2 cellular contexts compared by ENCODE assay signal in genomic region chr12:76789335-76790050, GRCh38.
A peak's percentile ranks its signal among the peaks of the same experiment; 100 is the strongest.
TF ChIP-seq lines count a peak whose summit lies in the region.

No MANE protein-coding gene starts in this region.

TF ChIP-seq in HEK293, 187 proteins besides CTCF, POLR2A, EP300 and RAD21:
- no peak for TF ChIP-seq ZNF654 (tag by site-specific recombination; IDR thresholded peaks at IDR 0.05; ENCODE audit: low read depth)
- TF ChIP-seq ZBTB21 (tag by site-specific recombination; IDR thresholded peaks at IDR 0.05), result no peak
- TF ChIP-seq ZNF211 (tag by site-specific recombination; IDR thresholded peaks at IDR 0.05; ENCODE audit: low read depth), result peak; percentile 95
- no peak for TF ChIP-seq ZNF239 (tag by site-specific recombination; IDR thresholded peaks at IDR 0.05)
TF ChIP-seq in HEK293: peak in this region for 1.

TF ChIP-seq in K562, 482 proteins besides CTCF, POLR2A, EP300 and RAD21 (continued from another document):
- TF ChIP-seq GATAD2B (IDR thresholded peaks at IDR 0.05; ENCODE audit: borderline replicate concordance), result no peak
- no peak for TF ChIP-seq SMAD3 (CRISPR knock-in tag; conservative IDR thresholded peaks at IDR 0.05)
- TF ChIP-seq MAFK (IDR thresholded peaks at IDR 0.05; ENCODE audit: low read length), result 0 out of 2 replicates have a peak, but pooled peaks have one; percentile 39
- no peak for TF ChIP-seq POLR2AphosphoS2 (IDR thresholded peaks at IDR 0.05; ENCODE audit: low read length)
- TF ChIP-seq, protein P1, sequence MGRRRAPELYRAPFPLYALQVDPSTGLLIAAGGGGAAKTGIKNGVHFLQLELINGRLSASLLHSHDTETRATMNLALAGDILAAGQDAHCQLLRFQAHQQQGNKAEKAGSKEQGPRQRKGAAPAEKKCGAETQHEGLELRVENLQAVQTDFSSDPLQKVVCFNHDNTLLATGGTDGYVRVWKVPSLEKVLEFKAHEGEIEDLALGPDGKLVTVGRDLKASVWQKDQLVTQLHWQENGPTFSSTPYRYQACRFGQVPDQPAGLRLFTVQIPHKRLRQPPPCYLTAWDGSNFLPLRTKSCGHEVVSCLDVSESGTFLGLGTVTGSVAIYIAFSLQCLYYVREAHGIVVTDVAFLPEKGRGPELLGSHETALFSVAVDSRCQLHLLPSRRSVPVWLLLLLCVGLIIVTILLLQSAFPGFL (CRISPR knock-in tag; IDR thresholded peaks at IDR 0.05), result no peak
- no peak for TF ChIP-seq NONO (IDR thresholded peaks at IDR 0.05; ENCODE audit: low read depth in 2 of 2, low read length in 1 of 2)
- TF ChIP-seq, protein P2, sequence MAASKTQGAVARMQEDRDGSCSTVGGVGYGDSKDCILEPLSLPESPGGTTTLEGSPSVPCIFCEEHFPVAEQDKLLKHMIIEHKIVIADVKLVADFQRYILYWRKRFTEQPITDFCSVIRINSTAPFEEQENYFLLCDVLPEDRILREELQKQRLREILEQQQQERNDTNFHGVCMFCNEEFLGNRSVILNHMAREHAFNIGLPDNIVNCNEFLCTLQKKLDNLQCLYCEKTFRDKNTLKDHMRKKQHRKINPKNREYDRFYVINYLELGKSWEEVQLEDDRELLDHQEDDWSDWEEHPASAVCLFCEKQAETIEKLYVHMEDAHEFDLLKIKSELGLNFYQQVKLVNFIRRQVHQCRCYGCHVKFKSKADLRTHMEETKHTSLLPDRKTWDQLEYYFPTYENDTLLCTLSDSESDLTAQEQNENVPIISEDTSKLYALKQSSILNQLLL (CRISPR knock-in tag; IDR thresholded peaks at IDR 0.05; ENCODE audit: borderline replicate concordance), result no peak
- no peak for TF ChIP-seq NFXL1 (CRISPR knock-in tag; IDR thresholded peaks at IDR 0.05)
- no peak for TF ChIP-seq ZBTB11 (CRISPR knock-in tag; IDR thresholded peaks at IDR 0.05)
- no peak for TF ChIP-seq REST (CRISPR knock-in tag; IDR thresholded peaks at IDR 0.05; ENCODE audit: low read depth)
- no peak for TF ChIP-seq ZNF583 (CRISPR knock-in tag; IDR thresholded peaks at IDR 0.05)
- TF ChIP-seq, protein P3, sequence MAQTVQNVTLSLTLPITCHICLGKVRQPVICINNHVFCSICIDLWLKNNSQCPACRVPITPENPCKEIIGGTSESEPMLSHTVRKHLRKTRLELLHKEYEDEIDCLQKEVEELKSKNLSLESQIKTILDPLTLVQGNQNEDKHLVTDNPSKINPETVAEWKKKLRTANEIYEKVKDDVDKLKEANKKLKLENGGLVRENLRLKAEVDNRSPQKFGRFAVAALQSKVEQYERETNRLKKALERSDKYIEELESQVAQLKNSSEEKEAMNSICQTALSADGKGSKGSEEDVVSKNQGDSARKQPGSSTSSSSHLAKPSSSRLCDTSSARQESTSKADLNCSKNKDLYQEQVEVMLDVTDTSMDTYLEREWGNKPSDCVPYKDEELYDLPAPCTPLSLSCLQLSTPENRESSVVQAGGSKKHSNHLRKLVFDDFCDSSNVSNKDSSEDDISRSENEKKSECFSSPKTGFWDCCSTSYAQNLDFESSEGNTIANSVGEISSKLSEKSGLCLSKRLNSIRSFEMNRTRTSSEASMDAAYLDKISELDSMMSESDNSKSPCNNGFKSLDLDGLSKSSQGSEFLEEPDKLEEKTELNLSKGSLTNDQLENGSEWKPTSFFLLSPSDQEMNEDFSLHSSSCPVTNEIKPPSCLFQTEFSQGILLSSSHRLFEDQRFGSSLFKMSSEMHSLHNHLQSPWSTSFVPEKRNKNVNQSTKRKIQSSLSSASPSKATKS (CRISPR knock-in tag; IDR thresholded peaks at IDR 0.05), result no peak
- no peak for TF ChIP-seq ZNF232 (CRISPR knock-in tag; IDR thresholded peaks at IDR 0.05)
- TF ChIP-seq MAFG (tag; conservative IDR thresholded peaks at IDR 0.05), result peak; percentile 42; the same call in 1 of the 2 replicates
- TF ChIP-seq NR0B1 (IDR thresholded peaks at IDR 0.05; ENCODE audit: partially characterized antibody), result no peak
- TF ChIP-seq ZNF316 (IDR thresholded peaks at IDR 0.05), result peak; percentile 87
- TF ChIP-seq RFX1 (IDR thresholded peaks at IDR 0.05), result no peak
- TF ChIP-seq FOXJ3 (CRISPR knock-in tag; IDR thresholded peaks at IDR 0.05), result no peak
- no peak for TF ChIP-seq SUPT5H (IDR thresholded peaks at IDR 0.05)
- TF ChIP-seq C11orf30 (IDR thresholded peaks at IDR 0.05; ENCODE audit: low read depth), result peak; percentile 77; the same call in 1 of the 2 replicates
- no peak for TF ChIP-seq CTCFL (IDR thresholded peaks at IDR 0.05; ENCODE audit: borderline replicate concordance, insufficient read depth, low read depth, low read length, poor library complexity, severe bottlenecking)
- no peak for TF ChIP-seq ZNF551 (CRISPR knock-in tag; IDR thresholded peaks at IDR 0.05)
TF ChIP-seq in K562: peak in this region for 5.
